Comparison of ENCODE assay signal across 8 cellular contexts in genomic region chr1:246450485-246451251, GRCh38. TPM values are rescaled to one million over a fixed set of nuclear protein-coding genes. Genes with fewer than 3 reads are reported as not detected.
A peak's percentile ranks its signal among the peaks of the same experiment; 100 is the strongest.
DNase-seq lines count a peak whose midpoint lies in the region; ATAC-seq and TF ChIP-seq lines count a peak whose summit lies in the region.

No MANE protein-coding gene starts in this region.

- H3K36me3 Mint-ChIP-seq in T-helper 2 cell treated with Interferon-gamma antibody and Interleukin-4, amounts not matched to agents 5 μg/mL and 100 μg/mL, for 36 hours (ENCODE audit: low read depth), result no peaks in the 10 kb centered on the region

- WGBS in lung, 2 donors, result 59 to 76% methylated on average over 8 of the region's 8 CpGs

- no peak overlapping the region for H2AFZ ChIP-seq in HCT116 (ENCODE audit: low read depth, low read length, poor library complexity, severe bottlenecking)

- CTCF ChIA-PET in HCT116 (lab: Charles Lee), result interaction anchor here (0.7 kb wide), 1 partner anchor 562 kb away, joined by 4 read pairs; no protein-coding TSS in a partner anchor

- no peak overlapping the region for H3K4me3 Mint-ChIP-seq in T-helper 2 cell treated with Interferon-gamma antibody and Interleukin-4, amounts not matched to agents 5 μg/mL and 100 μg/mL, for 36 hours

- POLR2A ChIA-PET in HCT116 (lab: Charles Lee), result no interaction called here

- no peaks in the 10 kb centered on the region for H3K4me1 Mint-ChIP-seq in T-helper 2 cell treated with Interferon-gamma antibody and Interleukin-4, amounts not matched to agents 5 μg/mL and 100 μg/mL, for 36 hours (ENCODE audit: low read depth)

- H4K20me1 ChIP-seq in HCT116 (ENCODE audit: insufficient read depth), result no peaks in the 10 kb centered on the region

- RAD21 ChIA-PET in HCT116 (lab: Charles Lee; ENCODE audit: low non-redundant PET in 1 of 2, low total read pairs in 2 of 2, uncharacterized antibody in 2 of 2, unreplicated experiment in 2 of 2), result no interaction called here

- H3K9me3 ChIP-seq in HCT116 (ENCODE audit: control insufficient read depth in 1 of 2, insufficient read depth in 1 of 2, low read depth in 1 of 2, low read length in 2 of 2) (no peaks in the 10 kb centered on the region), breast epithelium (peaks cover 0 to 4% of the 10 kb centered on the region in 2 donors), lung (ENCODE audit: control insufficient read depth in 2 of 2, insufficient read depth in 1 of 2, low read length in 1 of 2) (no peaks in the 10 kb centered on the region)

- no peaks in the 10 kb centered on the region for H3K79me2 ChIP-seq in HCT116 (ENCODE audit: insufficient read depth, low read length)

- TF ChIP-seq RAD21 in HCT116 (IDR thresholded peaks at IDR 0.05; ENCODE audit: low read depth), result peak; percentile 86

- H3K27ac ChIP-seq in HCT116 (ENCODE audit: low read depth, low read length), result no peak overlapping the region
- H3K27ac ChIP-seq in breast epithelium, result no peak overlapping the region
- no peak overlapping the region for H3K27ac ChIP-seq in lung (ENCODE audit: low read depth in 1 of 2, low read length in 1 of 2)

- H3K36me3 ChIP-seq in HCT116 (ENCODE audit: control insufficient read depth in 1 of 2, insufficient read depth in 2 of 2, low read length in 2 of 2), result no peaks in the 10 kb centered on the region
- no peaks in the 10 kb centered on the region for H3K36me3 ChIP-seq in breast epithelium
- no peaks in the 10 kb centered on the region for H3K36me3 ChIP-seq in lung (ENCODE audit: control insufficient read depth in 2 of 2, insufficient read depth in 2 of 2, low read length in 2 of 2)

- no peak overlapping the region for H3K27ac Mint-ChIP-seq in T-helper 2 cell treated with Interferon-gamma antibody and Interleukin-4, amounts not matched to agents 5 μg/mL and 100 μg/mL, for 36 hours

- TF ChIP-seq POLR2A in HCT116 (IDR thresholded peaks at IDR 0.05; ENCODE audit: borderline replicate concordance, extremely low read depth, insufficient read depth, insufficient read length) (no peak), breast epithelium (IDR thresholded peaks at IDR 0.05) (no peak)

- no peaks in the 10 kb centered on the region for H3K4me1 ChIP-seq in HCT116 (ENCODE audit: control insufficient read depth in 1 of 2, insufficient read depth in 2 of 2, low read length in 2 of 2)
- H3K4me1 ChIP-seq in breast epithelium, result no peaks in the 10 kb centered on the region
- no peaks in the 10 kb centered on the region for H3K4me1 ChIP-seq in lung (ENCODE audit: control insufficient read depth in 2 of 2, insufficient read depth in 2 of 2, low read length in 2 of 2)

- peak; percentile 17 for DNase-seq in COLO668 (lab: John Stamatoyannopoulos, UW; ENCODE audit: unreplicated experiment)
- DNase-seq in HCT116 (ENCODE audit: low read depth, low spot score), result peak; percentile 12
- DNase-seq in NCI-H446 (lab: John Stamatoyannopoulos, UW), result peak; percentile 19 to 58
- no peak for DNase-seq in breast epithelium (ENCODE audit: low spot score in 2 of 2)
- no peak for DNase-seq in lung (ENCODE audit: low spot score)
- DNase-seq in mesenteric fat pad (ENCODE audit: low spot score), result no peak
- DNase-seq in T-helper 2 cell treated with Interferon-gamma antibody and Interleukin-4, amounts not matched to agents 5 μg/mL and 100 μg/mL, for 36 hours (ENCODE audit: low spot score), result no peak

- no peak overlapping the region for H3K4me3 ChIP-seq in HCT116 (replicated peaks in 1 of 2; ENCODE audit: low read depth in 1 of 2, low read length in 2 of 2)
- H3K4me3 ChIP-seq in breast epithelium, result no peak overlapping the region
- H3K4me3 ChIP-seq in lung, result no peak overlapping the region

- peak; percentile 76 for ATAC-seq in HCT116
- no peak for ATAC-seq in lung (ENCODE audit: insufficient read depth, low FRiP score)
- ATAC-seq in GM21786 (IDR thresholded peaks at IDR 0.05; ENCODE audit: unreplicated experiment), result no peak

- H3K27me3 ChIP-seq in HCT116 (ENCODE audit: insufficient read depth, low read length), result no peaks in the 10 kb centered on the region
- no peaks in the 10 kb centered on the region for H3K27me3 ChIP-seq in breast epithelium
- no peaks in the 10 kb centered on the region for H3K27me3 ChIP-seq in lung (ENCODE audit: control insufficient read depth, insufficient read depth)

- no peak overlapping the region for H3K4me2 ChIP-seq in HCT116 (ENCODE audit: low read length)

- peaks cover 4% of the 10 kb centered on the region for H3K9me3 Mint-ChIP-seq in T-helper 2 cell treated with Interferon-gamma antibody and Interleukin-4, amounts not matched to agents 5 μg/mL and 100 μg/mL, for 36 hours

- no peaks in the 10 kb centered on the region for H3K9me2 ChIP-seq in HCT116 (ENCODE audit: insufficient read depth)

- no TSS peak for BruUV-seq in HCT116 (replicated peaks; lab: Mats Ljungman, UMichigan)

- no peaks in the 10 kb centered on the region for H3K27me3 Mint-ChIP-seq in T-helper 2 cell treated with Interferon-gamma antibody and Interleukin-4, amounts not matched to agents 5 μg/mL and 100 μg/mL, for 36 hours (ENCODE audit: low read depth)

- intact Hi-C loops in HCT116 (cut with micrococcal nuclease), result loop anchor here (1.0 to 10.0 kb wide), 4 partner anchors 166 to 1297 kb away; no protein-coding TSS in a partner anchor
- intact Hi-C loops in breast epithelium (cut with DNase I; ENCODE audit: low total_unique reads), result no loop called here

- no peak overlapping the region for H3K9ac ChIP-seq in HCT116 (ENCODE audit: low read length)

- TF ChIP-seq CTCF in HCT116 (IDR thresholded peaks at IDR 0.05 in 2 of 3, conservative IDR thresholded peaks at IDR 0.05 in 1 of 3; ENCODE audit: borderline replicate concordance in 1 of 3, insufficient read depth in 1 of 3, low read depth in 2 of 3, low read length in 2 of 3), result peak; percentile 48 to 65 (median 61); a peak in 4 of 6 replicates
- TF ChIP-seq CTCF in breast epithelium (IDR thresholded peaks at IDR 0.05), result peak in 2 of 3 donors; percentile 64 to 68
- TF ChIP-seq CTCF in lung (IDR thresholded peaks at IDR 0.05; ENCODE audit: control extremely low read depth, extremely low read depth), result peak; percentile 44

TF ChIP-seq in HCT116, 20 proteins besides CTCF, POLR2A, EP300 and RAD21:
- peak; percentile 50 for TF ChIP-seq SRF (IDR thresholded peaks at IDR 0.05; ENCODE audit: low read depth)
- TF ChIP-seq JUND (IDR thresholded peaks at IDR 0.05), result no peak

RNA-seq across cellular contexts. Expression of gene SMYD3, which starts 56.4 kb away (rescaled TPM):
- 33.6 TPM for total RNA-seq in HCT116 (2021; ENCODE audit: unreplicated experiment)
- polyA plus RNA-seq in HCT116 (2012), result 29.5 and 38.2 TPM in 2 replicates
- 10 to 100 TPM; 16.8 to 28.8 (median 19.5) TPM for total RNA-seq in breast epithelium
- total RNA-seq in lung, result 10 to 100 TPM; 28.7 to 40.1 TPM
- polyA plus RNA-seq in lung, result 10 to 100 TPM; 10.5 to 36.3 TPM
- total RNA-seq in mesenteric fat pad, result 12.4 TPM

Comparison
In these comparisons a context has a peak if more than half of its experiments do, and no peak if none do; other contexts are left out.
1. DNase-seq: peak in COLO668 (single experiment), HCT116 (single experiment) and NCI-H446 (2 of 2); none in breast epithelium (0 of 2), lung (single experiment), mesenteric fat pad (single experiment) and T-helper 2 cell treated with Interferon-gamma antibody and Interleukin-4, amounts not matched to agents 5 μg/mL and 100 μg/mL, for 36 hours (single experiment).
2. Peak in every context shown above with its lines, with median percentiles within 50 percentile points of each other: CTCF ChIP-seq.